7 cellular contexts compared by ENCODE assay signal in the genomic region with DNA sequence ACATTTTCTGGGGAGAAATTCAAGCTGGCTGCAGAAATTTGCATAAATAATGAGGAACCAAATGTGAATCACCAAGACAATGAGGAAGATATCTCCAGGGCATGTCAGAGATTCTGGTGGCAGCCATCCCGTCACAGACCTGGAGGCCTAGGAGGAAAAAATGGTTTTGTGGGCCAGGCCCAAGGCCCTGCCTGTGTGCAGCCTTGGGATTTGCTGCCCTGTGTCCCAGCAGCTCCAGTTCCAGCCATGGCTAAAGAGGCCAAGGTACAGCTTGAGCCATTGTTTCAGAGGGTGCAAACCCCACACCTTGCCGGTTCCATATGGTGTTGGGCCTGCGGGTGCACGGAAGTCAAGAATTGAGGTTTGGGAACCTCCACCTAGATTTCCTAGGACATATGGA.
"Had no signal": no experiment of that assay in that cellular context is flagged by ENCODE, and none has a peak within 500 bp of the region (broad histone marks: within the 10 kb centered on the region; RNA-seq: fewer than 3 reads in every experiment).

No MANE protein-coding gene starts in this region.

- H3K9ac ChIP-seq: KMS-11 had no signal

- FAIRE-seq: HepG2, HTR-8/SVneo had no signal

- ATAC-seq: HepG2 had no signal

- H3K4me2 ChIP-seq: KMS-11 had no signal

- H3K27ac ChIP-seq: HL-60, KMS-11 had no signal

- DNase-seq: IMR-90, KBM-7, KG1 had no signal
